Comparison of ENCODE assay signal across 1 cellular context in the genomic region with DNA sequence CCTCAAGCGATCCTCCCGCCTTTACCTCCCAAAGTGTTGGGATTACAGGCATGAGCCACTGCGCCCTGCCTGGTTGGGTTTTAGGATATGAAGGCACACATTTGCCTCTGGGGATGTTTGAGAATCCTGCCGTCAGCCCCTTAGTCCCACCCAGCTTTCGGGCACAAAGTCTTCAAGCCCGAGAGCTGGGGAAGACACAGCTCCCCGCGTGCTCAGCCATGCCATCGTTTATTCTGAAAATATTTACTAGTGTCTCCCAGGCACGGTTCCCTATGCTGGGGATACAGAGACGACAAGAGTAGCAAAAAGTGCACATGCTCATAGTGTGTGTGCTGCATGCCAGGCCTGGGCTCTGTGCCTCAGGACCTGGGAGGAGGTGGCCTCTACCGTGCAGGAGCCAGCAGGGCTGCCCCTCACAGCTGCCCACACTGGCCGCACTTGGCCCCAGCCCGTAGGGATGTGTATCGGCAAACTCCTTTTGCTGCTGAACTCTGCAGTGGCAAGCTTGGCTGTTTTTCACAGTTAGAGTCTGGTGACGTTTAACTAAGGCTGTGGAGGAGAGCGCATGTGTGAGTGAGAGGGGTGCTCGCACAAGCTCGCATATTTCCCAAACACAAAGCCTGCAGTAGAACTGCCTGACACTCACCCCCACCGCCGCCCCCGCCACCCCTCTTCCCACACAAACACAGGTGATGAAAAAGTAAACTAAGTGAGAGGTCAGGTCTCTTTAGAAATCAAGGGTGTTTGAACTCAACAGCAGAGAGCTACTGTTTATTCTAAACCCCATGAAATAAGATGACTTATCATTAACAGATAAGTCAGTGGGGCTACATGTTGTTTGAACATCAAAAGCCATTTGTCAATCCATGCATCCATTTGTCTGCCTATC.
TF ChIP-seq lines count a peak whose summit lies in the region.

No MANE protein-coding gene starts in this region.

TF ChIP-seq in HepG2, 621 proteins besides CTCF, POLR2A, EP300 and RAD21 (continued from another document and continues in another):
- TF ChIP-seq ZNF160 (CRISPR knock-in tag; IDR thresholded peaks at IDR 0.05) (0 out of 2 replicates have a peak, but pooled peaks have one; percentile 71), SNRNP70 (IDR thresholded peaks at IDR 0.05; ENCODE audit: low read depth, low read length) (no peak), SIX1 (CRISPR knock-in tag; IDR thresholded peaks at IDR 0.05; ENCODE audit: borderline replicate concordance) (no peak), CREB1 (IDR thresholded peaks at IDR 0.05) (peak; percentile 25; the same call in 1 of the 2 replicates), CREB1 (CRISPR knock-in tag; IDR thresholded peaks at IDR 0.05) (no peak; the same call in 1 of the 2 replicates), ZNF253 (CRISPR knock-in tag; IDR thresholded peaks at IDR 0.05; ENCODE audit: borderline replicate concordance) (peak; percentile 83; the same call in 1 of the 2 replicates), POLR2AphosphoS2 (IDR thresholded peaks at IDR 0.05; ENCODE audit: low read depth, low read length) (no peak), NCOA2 (CRISPR knock-in tag; IDR thresholded peaks at IDR 0.05) (peak; percentile 52), POLR2AphosphoS5 (IDR thresholded peaks at IDR 0.05; ENCODE audit: low read depth, low read length) (peak; percentile 71), HHEX (CRISPR knock-in tag; IDR thresholded peaks at IDR 0.05) (no peak; the same call in 1 of the 2 replicates), ZNF296 (CRISPR knock-in tag; conservative IDR thresholded peaks at IDR 0.05) (no peak), ZNF883 (CRISPR knock-in tag; IDR thresholded peaks at IDR 0.05; ENCODE audit: not compliant biosample characterization) (no peak), TAF15 (IDR thresholded peaks at IDR 0.05; ENCODE audit: low read depth, low read length, poor library complexity, severe bottlenecking) (no peak), ZNF17 (CRISPR knock-in tag; IDR thresholded peaks at IDR 0.05) (no peak), ISL2 (CRISPR knock-in tag; IDR thresholded peaks at IDR 0.05) (0 out of 2 replicates have a peak, but pooled peaks have one; percentile 43), KDM3A (CRISPR knock-in tag; IDR thresholded peaks at IDR 0.05; ENCODE audit: low read depth) (peak; percentile 77), CBX5 (CRISPR knock-in tag; IDR thresholded peaks at IDR 0.05; ENCODE audit: borderline replicate concordance) (peak; percentile 85), MYNN (CRISPR knock-in tag; IDR thresholded peaks at IDR 0.05; ENCODE audit: low read depth) (0 out of 2 replicates have a peak, but pooled peaks have one; percentile 67), HMG20B (CRISPR knock-in tag; conservative IDR thresholded peaks at IDR 0.05) (peak; percentile 31; the same call in 1 of the 2 replicates), ZEB1 (IDR thresholded peaks at IDR 0.05; ENCODE audit: insufficient replicate concordance, low read depth) (no peak)
- TF ChIP-seq, protein P1, sequence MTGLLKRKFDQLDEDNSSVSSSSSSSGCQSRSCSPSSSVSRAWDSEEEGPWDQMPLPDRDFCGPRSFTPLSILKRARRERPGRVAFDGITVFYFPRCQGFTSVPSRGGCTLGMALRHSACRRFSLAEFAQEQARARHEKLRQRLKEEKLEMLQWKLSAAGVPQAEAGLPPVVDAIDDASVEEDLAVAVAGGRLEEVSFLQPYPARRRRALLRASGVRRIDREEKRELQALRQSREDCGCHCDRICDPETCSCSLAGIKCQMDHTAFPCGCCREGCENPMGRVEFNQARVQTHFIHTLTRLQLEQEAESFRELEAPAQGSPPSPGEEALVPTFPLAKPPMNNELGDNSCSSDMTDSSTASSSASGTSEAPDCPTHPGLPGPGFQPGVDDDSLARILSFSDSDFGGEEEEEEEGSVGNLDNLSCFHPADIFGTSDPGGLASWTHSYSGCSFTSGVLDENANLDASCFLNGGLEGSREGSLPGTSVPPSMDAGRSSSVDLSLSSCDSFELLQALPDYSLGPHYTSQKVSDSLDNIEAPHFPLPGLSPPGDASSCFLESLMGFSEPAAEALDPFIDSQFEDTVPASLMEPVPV (CRISPR knock-in tag; IDR thresholded peaks at IDR 0.05), result peak; percentile 18; the same call in 1 of the 2 replicates
- TF ChIP-seq, protein P2, sequence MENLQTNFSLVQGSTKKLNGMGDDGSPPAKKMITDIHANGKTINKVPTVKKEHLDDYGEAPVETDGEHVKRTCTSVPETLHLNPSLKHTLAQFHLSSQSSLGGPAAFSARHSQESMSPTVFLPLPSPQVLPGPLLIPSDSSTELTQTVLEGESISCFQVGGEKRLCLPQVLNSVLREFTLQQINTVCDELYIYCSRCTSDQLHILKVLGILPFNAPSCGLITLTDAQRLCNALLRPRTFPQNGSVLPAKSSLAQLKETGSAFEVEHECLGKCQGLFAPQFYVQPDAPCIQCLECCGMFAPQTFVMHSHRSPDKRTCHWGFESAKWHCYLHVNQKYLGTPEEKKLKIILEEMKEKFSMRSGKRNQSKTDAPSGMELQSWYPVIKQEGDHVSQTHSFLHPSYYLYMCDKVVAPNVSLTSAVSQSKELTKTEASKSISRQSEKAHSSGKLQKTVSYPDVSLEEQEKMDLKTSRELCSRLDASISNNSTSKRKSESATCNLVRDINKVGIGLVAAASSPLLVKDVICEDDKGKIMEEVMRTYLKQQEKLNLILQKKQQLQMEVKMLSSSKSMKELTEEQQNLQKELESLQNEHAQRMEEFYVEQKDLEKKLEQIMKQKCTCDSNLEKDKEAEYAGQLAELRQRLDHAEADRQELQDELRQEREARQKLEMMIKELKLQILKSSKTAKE (CRISPR knock-in tag; IDR thresholded peaks at IDR 0.05; ENCODE audit: borderline replicate concordance), result no peak; the same call in 1 of the 2 replicates
- TF ChIP-seq, protein P3, sequence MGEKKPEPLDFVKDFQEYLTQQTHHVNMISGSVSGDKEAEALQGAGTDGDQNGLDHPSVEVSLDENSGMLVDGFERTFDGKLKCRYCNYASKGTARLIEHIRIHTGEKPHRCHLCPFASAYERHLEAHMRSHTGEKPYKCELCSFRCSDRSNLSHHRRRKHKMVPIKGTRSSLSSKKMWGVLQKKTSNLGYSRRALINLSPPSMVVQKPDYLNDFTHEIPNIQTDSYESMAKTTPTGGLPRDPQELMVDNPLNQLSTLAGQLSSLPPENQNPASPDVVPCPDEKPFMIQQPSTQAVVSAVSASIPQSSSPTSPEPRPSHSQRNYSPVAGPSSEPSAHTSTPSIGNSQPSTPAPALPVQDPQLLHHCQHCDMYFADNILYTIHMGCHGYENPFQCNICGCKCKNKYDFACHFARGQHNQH (CRISPR knock-in tag; IDR thresholded peaks at IDR 0.05), result peak; percentile 90
- TF ChIP-seq, protein P4, sequence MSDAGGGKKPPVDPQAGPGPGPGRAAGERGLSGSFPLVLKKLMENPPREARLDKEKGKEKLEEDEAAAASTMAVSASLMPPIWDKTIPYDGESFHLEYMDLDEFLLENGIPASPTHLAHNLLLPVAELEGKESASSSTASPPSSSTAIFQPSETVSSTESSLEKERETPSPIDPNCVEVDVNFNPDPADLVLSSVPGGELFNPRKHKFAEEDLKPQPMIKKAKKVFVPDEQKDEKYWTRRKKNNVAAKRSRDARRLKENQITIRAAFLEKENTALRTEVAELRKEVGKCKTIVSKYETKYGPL (CRISPR knock-in tag; IDR thresholded peaks at IDR 0.05), result no peak
- TF ChIP-seq, protein P5, sequence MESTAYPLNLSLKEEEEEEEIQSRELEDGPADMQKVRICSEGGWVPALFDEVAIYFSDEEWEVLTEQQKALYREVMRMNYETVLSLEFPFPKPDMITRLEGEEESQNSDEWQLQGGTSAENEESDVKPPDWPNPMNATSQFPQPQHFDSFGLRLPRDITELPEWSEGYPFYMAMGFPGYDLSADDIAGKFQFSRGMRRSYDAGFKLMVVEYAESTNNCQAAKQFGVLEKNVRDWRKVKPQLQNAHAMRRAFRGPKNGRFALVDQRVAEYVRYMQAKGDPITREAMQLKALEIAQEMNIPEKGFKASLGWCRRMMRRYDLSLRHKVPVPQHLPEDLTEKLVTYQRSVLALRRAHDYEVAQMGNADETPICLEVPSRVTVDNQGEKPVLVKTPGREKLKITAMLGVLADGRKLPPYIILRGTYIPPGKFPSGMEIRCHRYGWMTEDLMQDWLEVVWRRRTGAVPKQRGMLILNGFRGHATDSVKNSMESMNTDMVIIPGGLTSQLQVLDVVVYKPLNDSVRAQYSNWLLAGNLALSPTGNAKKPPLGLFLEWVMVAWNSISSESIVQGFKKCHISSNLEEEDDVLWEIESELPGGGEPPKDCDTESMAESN (CRISPR knock-in tag; conservative IDR thresholded peaks at IDR 0.05), result no peak
- TF ChIP-seq, protein P6, sequence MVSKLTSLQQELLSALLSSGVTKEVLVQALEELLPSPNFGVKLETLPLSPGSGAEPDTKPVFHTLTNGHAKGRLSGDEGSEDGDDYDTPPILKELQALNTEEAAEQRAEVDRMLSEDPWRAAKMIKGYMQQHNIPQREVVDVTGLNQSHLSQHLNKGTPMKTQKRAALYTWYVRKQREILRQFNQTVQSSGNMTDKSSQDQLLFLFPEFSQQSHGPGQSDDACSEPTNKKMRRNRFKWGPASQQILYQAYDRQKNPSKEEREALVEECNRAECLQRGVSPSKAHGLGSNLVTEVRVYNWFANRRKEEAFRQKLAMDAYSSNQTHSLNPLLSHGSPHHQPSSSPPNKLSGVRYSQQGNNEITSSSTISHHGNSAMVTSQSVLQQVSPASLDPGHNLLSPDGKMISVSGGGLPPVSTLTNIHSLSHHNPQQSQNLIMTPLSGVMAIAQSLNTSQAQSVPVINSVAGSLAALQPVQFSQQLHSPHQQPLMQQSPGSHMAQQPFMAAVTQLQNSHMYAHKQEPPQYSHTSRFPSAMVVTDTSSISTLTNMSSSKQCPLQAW (CRISPR knock-in tag; IDR thresholded peaks at IDR 0.05), result peak; percentile 89
- TF ChIP-seq, protein P7, sequence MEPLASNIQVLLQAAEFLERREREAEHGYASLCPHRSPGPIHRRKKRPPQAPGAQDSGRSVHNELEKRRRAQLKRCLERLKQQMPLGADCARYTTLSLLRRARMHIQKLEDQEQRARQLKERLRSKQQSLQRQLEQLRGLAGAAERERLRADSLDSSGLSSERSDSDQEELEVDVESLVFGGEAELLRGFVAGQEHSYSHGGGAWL (CRISPR knock-in tag; IDR thresholded peaks at IDR 0.05), result peak; percentile 85; the same call in 1 of the 2 replicates
- TF ChIP-seq, protein P8, sequence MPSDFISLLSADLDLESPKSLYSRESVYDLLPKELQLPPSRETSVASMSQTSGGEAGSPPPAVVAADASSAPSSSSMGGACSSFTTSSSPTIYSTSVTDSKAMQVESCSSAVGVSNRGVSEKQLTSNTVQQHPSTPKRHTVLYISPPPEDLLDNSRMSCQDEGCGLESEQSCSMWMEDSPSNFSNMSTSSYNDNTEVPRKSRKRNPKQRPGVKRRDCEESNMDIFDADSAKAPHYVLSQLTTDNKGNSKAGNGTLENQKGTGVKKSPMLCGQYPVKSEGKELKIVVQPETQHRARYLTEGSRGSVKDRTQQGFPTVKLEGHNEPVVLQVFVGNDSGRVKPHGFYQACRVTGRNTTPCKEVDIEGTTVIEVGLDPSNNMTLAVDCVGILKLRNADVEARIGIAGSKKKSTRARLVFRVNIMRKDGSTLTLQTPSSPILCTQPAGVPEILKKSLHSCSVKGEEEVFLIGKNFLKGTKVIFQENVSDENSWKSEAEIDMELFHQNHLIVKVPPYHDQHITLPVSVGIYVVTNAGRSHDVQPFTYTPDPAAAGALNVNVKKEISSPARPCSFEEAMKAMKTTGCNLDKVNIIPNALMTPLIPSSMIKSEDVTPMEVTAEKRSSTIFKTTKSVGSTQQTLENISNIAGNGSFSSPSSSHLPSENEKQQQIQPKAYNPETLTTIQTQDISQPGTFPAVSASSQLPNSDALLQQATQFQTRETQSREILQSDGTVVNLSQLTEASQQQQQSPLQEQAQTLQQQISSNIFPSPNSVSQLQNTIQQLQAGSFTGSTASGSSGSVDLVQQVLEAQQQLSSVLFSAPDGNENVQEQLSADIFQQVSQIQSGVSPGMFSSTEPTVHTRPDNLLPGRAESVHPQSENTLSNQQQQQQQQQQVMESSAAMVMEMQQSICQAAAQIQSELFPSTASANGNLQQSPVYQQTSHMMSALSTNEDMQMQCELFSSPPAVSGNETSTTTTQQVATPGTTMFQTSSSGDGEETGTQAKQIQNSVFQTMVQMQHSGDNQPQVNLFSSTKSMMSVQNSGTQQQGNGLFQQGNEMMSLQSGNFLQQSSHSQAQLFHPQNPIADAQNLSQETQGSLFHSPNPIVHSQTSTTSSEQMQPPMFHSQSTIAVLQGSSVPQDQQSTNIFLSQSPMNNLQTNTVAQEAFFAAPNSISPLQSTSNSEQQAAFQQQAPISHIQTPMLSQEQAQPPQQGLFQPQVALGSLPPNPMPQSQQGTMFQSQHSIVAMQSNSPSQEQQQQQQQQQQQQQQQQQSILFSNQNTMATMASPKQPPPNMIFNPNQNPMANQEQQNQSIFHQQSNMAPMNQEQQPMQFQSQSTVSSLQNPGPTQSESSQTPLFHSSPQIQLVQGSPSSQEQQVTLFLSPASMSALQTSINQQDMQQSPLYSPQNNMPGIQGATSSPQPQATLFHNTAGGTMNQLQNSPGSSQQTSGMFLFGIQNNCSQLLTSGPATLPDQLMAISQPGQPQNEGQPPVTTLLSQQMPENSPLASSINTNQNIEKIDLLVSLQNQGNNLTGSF (CRISPR knock-in tag; IDR thresholded peaks at IDR 0.05), result peak; percentile 66; the same call in 1 of the 2 replicates
- TF ChIP-seq, protein P9, sequence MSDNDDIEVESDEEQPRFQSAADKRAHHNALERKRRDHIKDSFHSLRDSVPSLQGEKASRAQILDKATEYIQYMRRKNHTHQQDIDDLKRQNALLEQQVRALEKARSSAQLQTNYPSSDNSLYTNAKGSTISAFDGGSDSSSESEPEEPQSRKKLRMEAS (IDR thresholded peaks at IDR 0.05), result peak; percentile 79
- TF ChIP-seq, protein P10, sequence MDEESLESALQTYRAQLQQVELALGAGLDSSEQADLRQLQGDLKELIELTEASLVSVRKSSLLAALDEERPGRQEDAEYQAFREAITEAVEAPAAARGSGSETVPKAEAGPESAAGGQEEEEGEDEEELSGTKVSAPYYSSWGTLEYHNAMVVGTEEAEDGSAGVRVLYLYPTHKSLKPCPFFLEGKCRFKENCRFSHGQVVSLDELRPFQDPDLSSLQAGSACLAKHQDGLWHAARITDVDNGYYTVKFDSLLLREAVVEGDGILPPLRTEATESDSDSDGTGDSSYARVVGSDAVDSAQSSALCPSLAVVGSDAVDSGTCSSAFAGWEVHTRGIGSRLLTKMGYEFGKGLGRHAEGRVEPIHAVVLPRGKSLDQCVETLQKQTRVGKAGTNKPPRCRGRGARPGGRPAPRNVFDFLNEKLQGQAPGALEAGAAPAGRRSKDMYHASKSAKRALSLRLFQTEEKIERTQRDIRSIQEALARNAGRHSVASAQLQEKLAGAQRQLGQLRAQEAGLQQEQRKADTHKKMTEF (CRISPR knock-in tag; IDR thresholded peaks at IDR 0.05), result peak; percentile 91
- TF ChIP-seq, protein P11, sequence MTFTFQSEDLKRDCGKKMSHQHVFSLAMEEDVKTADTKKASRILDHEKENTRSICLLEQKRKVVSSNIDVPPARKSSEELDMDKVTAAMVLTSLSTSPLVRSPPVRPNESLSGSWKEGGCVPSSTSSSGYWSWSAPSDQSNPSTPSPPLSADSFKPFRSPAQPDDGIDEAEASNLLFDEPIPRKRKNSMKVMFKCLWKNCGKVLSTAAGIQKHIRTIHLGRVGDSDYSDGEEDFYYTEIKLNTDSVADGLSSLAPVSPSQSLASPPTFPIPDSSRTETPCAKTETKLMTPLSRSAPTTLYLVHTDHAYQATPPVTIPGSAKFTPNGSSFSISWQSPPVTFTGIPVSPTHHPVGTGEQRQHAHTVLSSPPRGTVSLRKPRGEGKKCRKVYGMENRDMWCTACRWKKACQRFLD (CRISPR knock-in tag; IDR thresholded peaks at IDR 0.05; ENCODE audit: borderline replicate concordance), result 0 out of 2 replicates have a peak, but pooled peaks have one; percentile 60
